1 cellular context compared by ENCODE assay signal in genomic region chr5:107673106-107673367, GRCh38.
TF ChIP-seq lines count a peak whose summit lies in the region.

No MANE protein-coding gene starts in this region.

TF ChIP-seq in SK-N-SH treated with all-trans-retinoic acid at 6 μM for 48 hours, 23 proteins besides CTCF, POLR2A, EP300 and RAD21 (continued from another document):
- TF ChIP-seq POU6F1 (CRISPR knock-in tag; IDR thresholded peaks at IDR 0.05; ENCODE audit: borderline replicate concordance, low read depth), result no peak
